1 cellular context compared by ENCODE assay signal in genomic region chr1:26533951-26534514, GRCh38.
TF ChIP-seq lines count a peak whose summit lies in the region.

No MANE protein-coding gene starts in this region.

TF ChIP-seq in GM12878, 131 proteins besides CTCF, POLR2A, EP300 and RAD21 (continued from another document):
- TF ChIP-seq, protein P1, sequence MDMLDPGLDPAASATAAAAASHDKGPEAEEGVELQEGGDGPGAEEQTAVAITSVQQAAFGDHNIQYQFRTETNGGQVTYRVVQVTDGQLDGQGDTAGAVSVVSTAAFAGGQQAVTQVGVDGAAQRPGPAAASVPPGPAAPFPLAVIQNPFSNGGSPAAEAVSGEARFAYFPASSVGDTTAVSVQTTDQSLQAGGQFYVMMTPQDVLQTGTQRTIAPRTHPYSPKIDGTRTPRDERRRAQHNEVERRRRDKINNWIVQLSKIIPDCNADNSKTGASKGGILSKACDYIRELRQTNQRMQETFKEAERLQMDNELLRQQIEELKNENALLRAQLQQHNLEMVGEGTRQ (IDR thresholded peaks at IDR 0.05; ENCODE audit: borderline replicate concordance, low read depth, low read length), result peak; percentile 67
- TF ChIP-seq NR2C2 (IDR thresholded peaks at IDR 0.05; ENCODE audit: borderline replicate concordance, control insufficient read depth, insufficient read length, low read depth) (no peak), FOS (IDR thresholded peaks at IDR 0.05; ENCODE audit: borderline replicate concordance, extremely low read depth, insufficient read length) (peak; percentile 3), CBFB (IDR thresholded peaks at IDR 0.05; ENCODE audit: low read depth) (no peak), MYB (IDR thresholded peaks at IDR 0.05; ENCODE audit: borderline replicate concordance, low read depth, low read length) (no peak), ETV6 (conservative IDR thresholded peaks at IDR 0.05 in 1 of 2, IDR thresholded peaks at IDR 0.05 in 1 of 2; ENCODE audit: borderline replicate concordance in 1 of 2, low read depth in 1 of 2) (no peak), CBX3 (IDR thresholded peaks at IDR 0.05; ENCODE audit: borderline replicate concordance, low read depth) (no peak), MEF2B (IDR thresholded peaks at IDR 0.05; ENCODE audit: partially characterized antibody, poor library complexity, severe bottlenecking) (peak; percentile 18), BHLHE40 (IDR thresholded peaks at IDR 0.05; ENCODE audit: borderline replicate concordance in 1 of 2, low read depth in 2 of 2, low read length in 1 of 2) (peak; percentile 21 to 58; a peak in 1 of 4 replicates)
- TF ChIP-seq, protein P2, sequence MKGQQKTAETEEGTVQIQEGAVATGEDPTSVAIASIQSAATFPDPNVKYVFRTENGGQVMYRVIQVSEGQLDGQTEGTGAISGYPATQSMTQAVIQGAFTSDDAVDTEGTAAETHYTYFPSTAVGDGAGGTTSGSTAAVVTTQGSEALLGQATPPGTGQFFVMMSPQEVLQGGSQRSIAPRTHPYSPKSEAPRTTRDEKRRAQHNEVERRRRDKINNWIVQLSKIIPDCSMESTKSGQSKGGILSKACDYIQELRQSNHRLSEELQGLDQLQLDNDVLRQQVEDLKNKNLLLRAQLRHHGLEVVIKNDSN (IDR thresholded peaks at IDR 0.05; ENCODE audit: borderline replicate concordance, extremely low read length, insufficient read depth, low read depth, low read length), result peak; percentile 69
